In genomic region chr3:186783731-186784515, GRCh38 we compare ENCODE assay signal across 9 cellular contexts. TPM values are rescaled to one million over a fixed set of nuclear protein-coding genes. Genes with fewer than 3 reads are reported as not detected.
DNase-seq lines count a peak whose midpoint lies in the region; ATAC-seq and TF ChIP-seq lines count a peak whose summit lies in the region.
"Had no signal": no experiment of that assay in that cellular context is flagged by ENCODE, and none has a peak within 500 bp of the region (broad histone marks: within the 10 kb centered on the region; RNA-seq: fewer than 3 reads in every experiment).

No MANE protein-coding gene starts in this region.

- H3K4me3 ChIP-seq in neural progenitor cell = peak overlapping the region; percentile 97
- H3K4me3 ChIP-seq in stomach smooth muscle (ENCODE audit: low read length in 2 of 2) = peak overlapping the region; percentile 88 to 100

- peaks cover 13% of the 10 kb centered on the region for H3K27me3 Mint-ChIP-seq in neural progenitor cell (ENCODE audit: insufficient read depth, low read depth)

- peaks cover 45% of the 10 kb centered on the region for H3K4me1 Mint-ChIP-seq in neural progenitor cell

- ATAC-seq in GM21526 (IDR thresholded peaks at IDR 0.05; ENCODE audit: low FRiP score, unreplicated experiment) = peak; percentile 51

- H3K9me3 Mint-ChIP-seq in neural progenitor cell = peaks cover 2% of the 10 kb centered on the region

- DNase-seq in D341Med (ENCODE audit: low spot score) (peak; percentile 84), HuH-7 (ENCODE audit: low spot score) (peak; percentile 42), RWPE1 (ENCODE audit: low spot score) (peak; percentile 53), foreskin melanocyte (peak; percentile 70), neural progenitor cell (ENCODE audit: low spot score) (peak; percentile 90)
- peak; percentile 43 to 77 (median 63) for DNase-seq in activated naive CD4-positive, alpha-beta T cell (lab: John Stamatoyannopoulos, UW)

- peaks cover 67% of the 10 kb centered on the region for H3K79me2 ChIP-seq in neural progenitor cell (ENCODE audit: low read depth)

- peaks cover 54% of the 10 kb centered on the region for H4K20me1 ChIP-seq in neural progenitor cell (ENCODE audit: low read depth)

- POLR2A ChIA-PET in RWPE1 (lab: Yijun Ruan, JAX; ENCODE audit: low non-redundant PET) = interaction anchor here (0.6 to 1.9 kb wide), 5 partner anchors 14 to 961 kb away, joined by 3 to 9 read pairs (median 3); partner anchors contain the start of gene DNAJB11

- TF ChIP-seq CTCF in RWPE1 (conservative IDR thresholded peaks at IDR 0.05; ENCODE audit: low read depth) = no peak
- no peak for TF ChIP-seq CTCF in neural progenitor cell (IDR thresholded peaks at IDR 0.05)

- no peaks in the 10 kb centered on the region for H3K9me3 ChIP-seq in neural progenitor cell (ENCODE audit: low read depth)
- no peaks in the 10 kb centered on the region for H3K9me3 ChIP-seq in stomach smooth muscle (ENCODE audit: control insufficient read depth in 2 of 2, low read length in 2 of 2)

- peaks cover 40% of the 10 kb centered on the region for H3K36me3 Mint-ChIP-seq in neural progenitor cell

- CTCF ChIA-PET in RWPE1 (lab: Yijun Ruan, JAX) = interaction anchor here (0.6 to 2.0 kb wide), 3 partner anchors 167 to 176 kb away, joined by 3 to 12 read pairs (median 3); no protein-coding TSS in a partner anchor

- peak overlapping the region; percentile 96 for H3K27ac ChIP-seq in RWPE1
- peak overlapping the region; percentile 100 for H3K27ac ChIP-seq in neural progenitor cell
- peak overlapping the region; percentile 99 for H3K27ac ChIP-seq in stomach smooth muscle (ENCODE audit: low read length)

- H2AFZ ChIP-seq in neural progenitor cell (replicated peaks) = no peak overlapping the region

- H3K36me3 ChIP-seq in neural progenitor cell (peaks cover 45% of the 10 kb centered on the region), stomach smooth muscle (ENCODE audit: control insufficient read depth in 2 of 2, insufficient read depth in 2 of 2, low read length in 2 of 2) (peaks cover 42 to 47% of the 10 kb centered on the region in 2 donors)

- H3K4me1 ChIP-seq in neural progenitor cell (peaks cover 29% of the 10 kb centered on the region), stomach smooth muscle (ENCODE audit: control insufficient read depth, insufficient read depth, low read length) (peaks cover 38% of the 10 kb centered on the region)

- peak overlapping the region; percentile 96 for H3K4me2 ChIP-seq in neural progenitor cell

- H3K27ac Mint-ChIP-seq in neural progenitor cell = peak overlapping the region; percentile 100

- H3K4me3 Mint-ChIP-seq in neural progenitor cell = peak overlapping the region; percentile 99

- peaks cover 59% of the 10 kb centered on the region for H3F3A ChIP-seq in neural progenitor cell (ENCODE audit: low read depth)

- H3K9ac ChIP-seq in neural progenitor cell = peak overlapping the region; percentile 99
- H3K9ac ChIP-seq in stomach smooth muscle (ENCODE audit: low read length in 2 of 2) = peak overlapping the region; percentile 98 to 100

- H3K27me3 ChIP-seq in neural progenitor cell (no peaks in the 10 kb centered on the region), stomach smooth muscle (ENCODE audit: control insufficient read depth in 1 of 2, insufficient read depth in 2 of 2, low read length in 2 of 2) (no peaks in the 10 kb centered on the region)

RNA-seq across cellular contexts. Expression of gene EIF4A2, which starts 0.5 kb away (rescaled TPM):
- total RNA-seq in neural progenitor cell (ENCODE audit: low replicate concordance) = 841 and 1,764 TPM in 2 replicates

RNA-seq across cellular contexts. Expression of gene RFC4, which starts 22.4 kb away (rescaled TPM):
- 127 and 187 TPM in 2 replicates for total RNA-seq in neural progenitor cell (ENCODE audit: low replicate concordance)

RNA-seq across cellular contexts. Expression of gene ADIPOQ, which starts 58.6 kb away (rescaled TPM):
- total RNA-seq in neural progenitor cell (ENCODE audit: low replicate concordance) = not detected in 2 replicates
- total RNA-seq: pulmonary artery endothelial cell had no signal

Comparison
In these comparisons a context has a peak if more than half of its experiments do, and no peak if none do; other contexts are left out.
1. Peak in every context shown above with its lines: DNase-seq, ATAC-seq, H3K4me3 ChIP-seq and H3K27ac ChIP-seq.